In the genomic region with DNA sequence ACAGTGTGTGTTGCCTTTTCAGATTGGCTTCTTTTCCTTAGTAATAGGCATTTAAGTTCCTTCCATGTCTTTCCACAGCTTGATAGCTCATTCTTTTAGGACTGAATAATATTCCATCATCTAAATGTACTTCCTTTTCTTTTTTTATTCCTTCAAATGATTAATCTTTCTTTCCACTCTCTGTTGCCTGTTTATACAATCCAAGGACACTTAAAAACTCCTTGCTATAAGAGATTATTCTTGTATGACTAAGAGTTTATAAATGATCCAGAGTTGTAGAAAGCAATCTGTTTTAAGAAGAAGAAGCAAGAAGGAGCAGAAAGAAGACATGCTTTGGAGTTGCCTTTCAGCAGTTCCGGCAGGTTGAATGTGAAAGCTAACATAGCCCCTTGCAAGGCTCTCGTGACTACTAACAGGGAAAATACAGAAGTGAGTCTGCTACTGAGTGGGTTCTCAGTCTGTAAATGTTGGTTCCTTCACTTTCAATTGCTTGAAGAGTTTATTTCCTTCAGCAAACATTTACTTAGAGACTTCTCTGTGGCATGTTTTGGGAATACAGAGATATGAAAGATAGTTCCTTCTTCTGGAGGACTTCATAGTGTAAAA, we compare ENCODE assay signal across 20 cellular contexts.
DNase-seq lines count a peak whose midpoint lies in the region; ATAC-seq and TF ChIP-seq lines count a peak whose summit lies in the region.
"Had no signal": no experiment of that assay in that cellular context is flagged by ENCODE, and none has a peak within 500 bp of the region (broad histone marks: within the 10 kb centered on the region; RNA-seq: fewer than 3 reads in every experiment).

No MANE protein-coding gene starts in this region.

- H3K27ac ChIP-seq in upper lobe of right lung (no peak overlapping the region), Karpas-422 (ENCODE audit: low read length) (no peak overlapping the region)
- H3K27ac ChIP-seq: coronary artery, hepatocyte, KMS-11, RWPE1, tibial artery had no signal

- H3K36me3 ChIP-seq in upper lobe of right lung, result no peaks in the 10 kb centered on the region
- H3K36me3 ChIP-seq in Karpas-422 (ENCODE audit: insufficient read depth, low read length), result no peaks in the 10 kb centered on the region
- H3K36me3 ChIP-seq: tibial artery had no signal

- H3K9me2 ChIP-seq in Karpas-422 (replicated peaks; ENCODE audit: insufficient read depth, low read length), result no peaks in the 10 kb centered on the region

- H3K4me2 ChIP-seq in Karpas-422 (ENCODE audit: low read depth, low read length, poor library complexity, severe bottlenecking), result no peak overlapping the region
- H3K4me2 ChIP-seq: hepatocyte, KMS-11 had no signal

- no peak overlapping the region for H3K9ac ChIP-seq in Karpas-422 (ENCODE audit: low read length)
- H3K9ac ChIP-seq: KMS-11 had no signal

- peak; percentile 88 for ATAC-seq in GM18868 (IDR thresholded peaks at IDR 0.05; ENCODE audit: unreplicated experiment)
- peak; percentile 43 for ATAC-seq in upper lobe of right lung

- H4K20me1 ChIP-seq in Karpas-422 (ENCODE audit: insufficient read depth, low read depth, low read length), result no peaks in the 10 kb centered on the region

- DNase-seq in HCEC 1CT, result peak; percentile 50
- DNase-seq in amniotic epithelial cell (ENCODE audit: low read depth), result peak; percentile 56
- no peak for DNase-seq in upper lobe of right lung
- no peak for DNase-seq in AG08395 (ENCODE audit: low spot score)
- DNase-seq in NCI-H2171 (lab: John Stamatoyannopoulos, UW), result no peak
- DNase-seq in Karpas-422, result no peak
- DNase-seq: activated CD4-positive, alpha-beta T cell treated with anti-CD3 and anti-CD28 coated beads for 4 hours; GF-D8; H7; NCI-H1092; NCI-H2081; NCI-H510A; stimulated activated CD4-positive, alpha-beta T cell treated with anti-CD3 and anti-CD28 coated beads, Interleukin-1b, Interleukin-23, amount 100 ng/mL, for 48 hours; stimulated activated naive CD4-positive, alpha-beta T cell treated with Interleukin-2 at 50 U/mL for 16 hours; tibial artery had no signal

- no peaks in the 10 kb centered on the region for H3K79me2 ChIP-seq in Karpas-422 (ENCODE audit: low read length)
- H3K79me2 ChIP-seq: hepatocyte had no signal

- H3K4me1 ChIP-seq in upper lobe of right lung, result no peaks in the 10 kb centered on the region
- no peaks in the 10 kb centered on the region for H3K4me1 ChIP-seq in Karpas-422 (ENCODE audit: low read length)
- H3K4me1 ChIP-seq: tibial artery had no signal

- H2AFZ ChIP-seq in Karpas-422 (ENCODE audit: low read length), result no peak overlapping the region
- H2AFZ ChIP-seq: hepatocyte had no signal

- H3K9me3 ChIP-seq in upper lobe of right lung (no peaks in the 10 kb centered on the region), Karpas-422 (ENCODE audit: low read length) (no peaks in the 10 kb centered on the region)
- H3K9me3 ChIP-seq: tibial artery had no signal

- H3K4me3 ChIP-seq in upper lobe of right lung, result no peak overlapping the region
- no peak overlapping the region for H3K4me3 ChIP-seq in Karpas-422 (ENCODE audit: low read length)
- H3K4me3 ChIP-seq: coronary artery, hepatocyte, tibial artery had no signal

- intact Hi-C loops in upper lobe of right lung (cut with DNase I), result no loop called here

- H3K27me3 ChIP-seq in upper lobe of right lung (no peaks in the 10 kb centered on the region), Karpas-422 (ENCODE audit: low read length) (no peaks in the 10 kb centered on the region)
- H3K27me3 ChIP-seq: hepatocyte, tibial artery had no signal

- no peak for TF ChIP-seq CTCF in upper lobe of right lung (IDR thresholded peaks at IDR 0.05)

Comparison
In these comparisons a context has a peak if more than half of its experiments do, and no peak if none do; other contexts are left out.
1. DNase-seq: peak in HCEC 1CT (single experiment) and amniotic epithelial cell (single experiment); none in upper lobe of right lung (single experiment), AG08395 (single experiment), NCI-H2171 (single experiment) and Karpas-422 (single experiment).